ENCODE assay signal across 26 cellular contexts in the genomic region with DNA sequence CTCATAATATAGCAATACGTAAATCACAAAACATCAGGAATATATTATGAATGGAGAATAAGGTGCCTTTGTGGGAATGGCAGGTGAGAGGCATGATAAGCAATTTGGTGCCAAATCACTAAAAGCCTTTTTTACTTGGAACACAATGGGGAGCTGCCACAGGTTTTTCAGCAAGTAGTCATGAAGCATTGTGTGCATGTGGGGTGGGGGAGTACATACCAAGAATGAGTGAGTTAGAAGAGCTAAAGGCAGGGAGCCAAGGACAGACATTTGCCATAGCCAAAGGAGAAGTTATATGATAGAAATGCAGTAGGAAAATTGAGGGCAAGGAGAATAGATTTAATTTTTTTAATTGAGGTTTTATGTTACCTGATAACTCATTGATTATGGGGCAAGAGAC.
"Had no signal": no experiment of that assay in that cellular context is flagged by ENCODE, and none has a peak within 500 bp of the region (broad histone marks: within the 10 kb centered on the region; RNA-seq: fewer than 3 reads in every experiment).

No MANE protein-coding gene starts in this region.

- H3K27me3 Mint-ChIP-seq: activated CD4-positive, alpha-beta memory T cell treated with anti-CD3 and anti-CD28 coated beads, Interleukin-2, amount 10 ng/mL, durations not matched to agents 7 days and 5 days; activated CD8-positive, alpha-beta memory T cell treated with anti-CD3 and anti-CD28 coated beads, Interleukin-2, amount 10 ng/mL, durations not matched to agents 7 days and 5 days; activated naive CD4-positive, alpha-beta T cell treated with anti-CD3 and anti-CD28 coated beads, Interleukin-2, amount 10 ng/mL, durations not matched to agents 7 days and 5 days; activated naive CD8-positive, alpha-beta T cell; central memory CD8-positive, alpha-beta T cell had no signal

- DNase-seq: activated CD4-positive, alpha-beta memory T cell treated with anti-CD3 and anti-CD28 coated beads, Interleukin-2, amount 10 ng/mL, durations not matched to agents 7 days and 5 days; activated CD4-positive, alpha-beta T cell treated with anti-CD3 and anti-CD28 coated beads for 1 hour; activated CD4-positive, alpha-beta T cell treated with anti-CD3 and anti-CD28 coated beads for 48 hours; activated CD4-positive, CD25-positive, alpha-beta regulatory T cell; activated CD8-positive, alpha-beta memory T cell treated with anti-CD3 and anti-CD28 coated beads for 24 hours; activated CD8-positive, alpha-beta memory T cell treated with anti-CD3 and anti-CD28 coated beads, Interleukin-2, amount 10 ng/mL, durations not matched to agents 7 days and 5 days; activated CD8-positive, alpha-beta memory T cell treated with anti-CD3 and anti-CD28 coated beads, Interleukin-2, amount 50 U/mL, for 48 hours; activated effector memory CD4-positive, alpha-beta T cell treated with Interleukin-2 at 50 U/mL for 16 hours; activated naive CD4-positive, alpha-beta T cell treated with anti-CD3 and anti-CD28 coated beads, Interleukin-2, amount 10 ng/mL, durations not matched to agents 7 days and 5 days; activated T-cell treated with anti-CD3 and anti-CD28 coated beads, Interleukin-2, amount 50 U/mL, for 48 hours; amygdala; IMR-90; NCI-H1694; NCI-H2081 treated with DMSO at 0.1 percent for 48 hours; NCI-H510A; NCI-H526; SHP77; SJCRH30; T1000; WERI-Rb-1 had no signal

- H3K4me3 Mint-ChIP-seq: activated CD4-positive, alpha-beta memory T cell treated with anti-CD3 and anti-CD28 coated beads, Interleukin-2, amount 10 ng/mL, durations not matched to agents 7 days and 5 days; activated CD8-positive, alpha-beta memory T cell treated with anti-CD3 and anti-CD28 coated beads, Interleukin-2, amount 10 ng/mL, durations not matched to agents 7 days and 5 days; activated naive CD4-positive, alpha-beta T cell treated with anti-CD3 and anti-CD28 coated beads, Interleukin-2, amount 10 ng/mL, durations not matched to agents 7 days and 5 days; activated naive CD8-positive, alpha-beta T cell; central memory CD8-positive, alpha-beta T cell had no signal

- H3K4me3 ChIP-seq: ascending aorta, cardiac muscle cell, K562, SJCRH30, SK-N-MC had no signal

- H3K4me1 ChIP-seq: ascending aorta, SJCRH30 had no signal

- H3K4me1 Mint-ChIP-seq: activated CD4-positive, alpha-beta memory T cell treated with anti-CD3 and anti-CD28 coated beads, Interleukin-2, amount 10 ng/mL, durations not matched to agents 7 days and 5 days; activated CD8-positive, alpha-beta memory T cell treated with anti-CD3 and anti-CD28 coated beads, Interleukin-2, amount 10 ng/mL, durations not matched to agents 7 days and 5 days; activated naive CD4-positive, alpha-beta T cell treated with anti-CD3 and anti-CD28 coated beads, Interleukin-2, amount 10 ng/mL, durations not matched to agents 7 days and 5 days; central memory CD8-positive, alpha-beta T cell had no signal

- H3K9me3 Mint-ChIP-seq: activated CD4-positive, alpha-beta memory T cell treated with anti-CD3 and anti-CD28 coated beads, Interleukin-2, amount 10 ng/mL, durations not matched to agents 7 days and 5 days; activated naive CD4-positive, alpha-beta T cell treated with anti-CD3 and anti-CD28 coated beads, Interleukin-2, amount 10 ng/mL, durations not matched to agents 7 days and 5 days had no signal

- H3K9me3 ChIP-seq: ascending aorta, SJCRH30 had no signal

- H3K27me3 ChIP-seq: ascending aorta, cardiac muscle cell, SJCRH30 had no signal

- H3K36me3 ChIP-seq: ascending aorta, cardiac muscle cell, SJCRH30, WERI-Rb-1 had no signal

- H3K27ac Mint-ChIP-seq: activated CD4-positive, alpha-beta memory T cell treated with anti-CD3 and anti-CD28 coated beads, Interleukin-2, amount 10 ng/mL, durations not matched to agents 7 days and 5 days; activated CD8-positive, alpha-beta memory T cell treated with anti-CD3 and anti-CD28 coated beads, Interleukin-2, amount 10 ng/mL, durations not matched to agents 7 days and 5 days; activated naive CD4-positive, alpha-beta T cell treated with anti-CD3 and anti-CD28 coated beads, Interleukin-2, amount 10 ng/mL, durations not matched to agents 7 days and 5 days; activated naive CD8-positive, alpha-beta T cell had no signal

- H3K27ac ChIP-seq: ascending aorta, cardiac muscle cell, SJCRH30, SK-N-MC, WERI-Rb-1 had no signal

- H3K36me3 Mint-ChIP-seq: activated CD8-positive, alpha-beta memory T cell treated with anti-CD3 and anti-CD28 coated beads, Interleukin-2, amount 10 ng/mL, durations not matched to agents 7 days and 5 days; activated naive CD4-positive, alpha-beta T cell treated with anti-CD3 and anti-CD28 coated beads, Interleukin-2, amount 10 ng/mL, durations not matched to agents 7 days and 5 days; activated naive CD8-positive, alpha-beta T cell had no signal
